In genomic region chr2:97713296-97714083, GRCh38 we compare ENCODE assay signal across 7 cellular contexts. TPM values are rescaled to one million over a fixed set of nuclear protein-coding genes. Genes with fewer than 3 reads are reported as not detected.
DNase-seq lines count a peak whose midpoint lies in the region; ATAC-seq and TF ChIP-seq lines count a peak whose summit lies in the region.

Gene ZAP70 (plus strand): TSS chr2:97713576. CDS start chr2:97724037, 10,461 bp downstream.

- peaks cover 19% of the 10 kb centered on the region for H3K36me3 Mint-ChIP-seq in T-helper 17 cell (ENCODE audit: low read depth)
- peaks cover 9% of the 10 kb centered on the region for H3K36me3 Mint-ChIP-seq in natural killer cell

- peak; percentile 34 for TF ChIP-seq POLR2A in transverse colon (IDR thresholded peaks at IDR 0.05)

- intact Hi-C loops in natural killer cell (cut with micrococcal nuclease): loop anchor here (1.0 to 10.0 kb wide), 5 partner anchors 8 to 751 kb away; partner anchors contain the start of gene ACTR1B
- intact Hi-C loops in transverse colon (cut with DNase I; ENCODE audit: low total_unique reads): no loop called here

- H3K27me3 ChIP-seq in transverse colon: no peaks in the 10 kb centered on the region

- WGBS in transverse colon (ENCODE audit: low coverage in 1 of 2), 2 donors: 85 to 100% methylated on average over 1 to 21 of the region's 21 CpGs

- no peaks in the 10 kb centered on the region for H3K36me3 ChIP-seq in transverse colon

- no peaks in the 10 kb centered on the region for H3K4me1 ChIP-seq in transverse colon

- peak within 1 kb of the TSS; percentile 11 to 51 (median 34) for H3K27ac ChIP-seq in transverse colon

- peak; percentile 68 for ATAC-seq in T-helper 17 cell
- peak; percentile 64 to 77 (median 73) for ATAC-seq in natural killer cell
- ATAC-seq in GM21528 (IDR thresholded peaks at IDR 0.05; ENCODE audit: low FRiP score, unreplicated experiment): no peak
- ATAC-seq in GM21786 (IDR thresholded peaks at IDR 0.05; ENCODE audit: unreplicated experiment): no peak

- H3K27me3 Mint-ChIP-seq in T-helper 17 cell: no peaks in the 10 kb centered on the region
- H3K27me3 Mint-ChIP-seq in natural killer cell (ENCODE audit: low read depth in 2 of 2): no peaks in the 10 kb centered on the region

- in situ Hi-C loops in transverse colon (cut with MboI; ENCODE audit: low pct_ligation_motif_present in 1 of 4, low pct_unique_long_range_greater_than_20kb in 1 of 4, low sequenced_read_pairs in 3 of 4): no loop called here

- no peak for TF ChIP-seq EP300 in transverse colon (IDR thresholded peaks at IDR 0.05; ENCODE audit: low read depth)

- H3K9me3 Mint-ChIP-seq in natural killer cell: no peaks in the 10 kb centered on the region

- peak within 1 kb of the TSS in 2 of 4 donors; percentile 14 to 19 for H3K4me3 ChIP-seq in transverse colon

- H3K4me1 Mint-ChIP-seq in T-helper 17 cell: peaks cover 74% of the 10 kb centered on the region
- H3K4me1 Mint-ChIP-seq in natural killer cell: peaks cover 77 to 88% of the 10 kb centered on the region in 2 donors

- H3K4me3 Mint-ChIP-seq in T-helper 17 cell (peak within 1 kb of the TSS; percentile 97), natural killer cell (peak within 1 kb of the TSS; percentile 94)

- H3K27ac Mint-ChIP-seq in T-helper 17 cell (peak within 1 kb of the TSS; percentile 100), natural killer cell (peak within 1 kb of the TSS; percentile 97)

- peak; percentile 41 to 55 (median 44) for DNase-seq in T-helper 17 cell
- peak; percentile 43 for DNase-seq in activated gamma-delta T cell (lab: John Stamatoyannopoulos, UW)
- peak; percentile 70 for DNase-seq in natural killer cell
- DNase-seq in transverse colon: no peak
- DNase-seq in DMS153 (lab: John Stamatoyannopoulos, UW): no peak

- H3K9me3 ChIP-seq in T-helper 17 cell (ENCODE audit: control insufficient read depth, low read length, poor library complexity, severe bottlenecking) (no peaks in the 10 kb centered on the region), transverse colon (no peaks in the 10 kb centered on the region)

- TF ChIP-seq CTCF in natural killer cell (IDR thresholded peaks at IDR 0.05): no peak
- no peak for TF ChIP-seq CTCF in transverse colon (IDR thresholded peaks at IDR 0.05)

RNA-seq across cellular contexts. Expression of gene ZAP70, which starts in this region (rescaled TPM):
- total RNA-seq in T-helper 17 cell (100 to 1,000 TPM; 406 to 439 TPM), natural killer cell (1,000 to 10,000 TPM in 1 of 3 donors, 100 to 1,000 TPM in 2; 883 to 1,008 (median 954) TPM), transverse colon (10 to 100 TPM in 2 of 4 donors, 1 to 10 TPM in 2; 2.6 to 16.1 (median 12.0) TPM)

Comparison
In these comparisons a context has a peak if more than half of its experiments do, and no peak if none do; other contexts are left out.
1. RNA of gene ZAP70 (total RNA-seq): 883 to 1,008 TPM in natural killer cell and 406 to 439 TPM in T-helper 17 cell; 2.6 to 16.1 TPM in transverse colon; every median in the first group is over 10 times any median in the second.
2. ATAC-seq: peak in T-helper 17 cell (single experiment) and natural killer cell (3 of 3); none in GM21528 (single experiment) and GM21786 (single experiment).
3. DNase-seq: peak in T-helper 17 cell (3 of 3), activated gamma-delta T cell (single experiment) and natural killer cell (single experiment); none in transverse colon (single experiment) and DMS153 (single experiment).